8 cellular contexts compared by ENCODE assay signal in the genomic region with DNA sequence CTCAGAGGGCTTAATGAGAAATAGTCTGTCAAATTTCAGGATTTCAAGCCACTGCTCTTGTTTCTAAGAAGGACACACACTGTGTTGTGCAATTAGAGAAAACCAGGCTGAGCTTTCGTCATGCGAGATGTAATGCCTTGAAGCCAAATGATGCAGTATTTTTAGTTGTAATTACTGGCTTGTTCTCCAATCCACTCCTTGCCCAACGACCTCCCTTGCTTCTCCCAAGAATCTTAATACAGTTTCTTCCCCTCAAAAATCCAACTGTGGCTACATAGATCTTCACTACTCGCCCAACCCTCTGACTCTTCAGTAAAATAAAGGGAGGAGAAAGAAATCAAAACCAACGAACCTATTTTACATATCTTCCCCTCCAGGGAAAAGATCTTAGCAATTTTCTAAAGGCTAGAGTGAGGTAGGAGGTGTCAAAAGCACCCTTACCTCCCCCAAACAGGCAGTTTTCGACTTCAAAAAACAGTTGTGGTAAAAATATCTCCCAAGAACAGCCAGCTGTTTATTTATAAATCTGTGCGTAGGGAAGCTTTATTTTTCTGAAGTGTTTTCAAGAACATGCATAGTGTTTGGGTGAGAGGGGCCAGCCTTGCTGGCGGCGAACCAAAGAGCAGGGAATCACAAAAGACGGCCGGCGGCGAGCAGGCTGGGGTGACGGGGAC.
A peak's percentile ranks its signal among the peaks of the same experiment; 100 is the strongest.
DNase-seq lines count a peak whose midpoint lies in the region; ATAC-seq and TF ChIP-seq lines count a peak whose summit lies in the region.

No MANE protein-coding gene starts in this region.

- no peak for ATAC-seq in HG02870 (IDR thresholded peaks at IDR 0.05; ENCODE audit: unreplicated experiment)
- ATAC-seq in HG03442 (IDR thresholded peaks at IDR 0.05; ENCODE audit: unreplicated experiment), result no peak

- H3K9ac ChIP-seq in iPS-15b (ENCODE audit: low read depth, low read length), result no peak overlapping the region
- peak overlapping the region; percentile 61 for H3K9ac ChIP-seq in skeletal muscle satellite cell (ENCODE audit: low read depth, low read length)

- H3K4me2 ChIP-seq in skeletal muscle satellite cell (ENCODE audit: low read length), result peak overlapping the region; percentile 90

- no peaks in the 10 kb centered on the region for H3K27me3 ChIP-seq in AG04450 (ENCODE audit: control insufficient read depth, insufficient read depth, low read length)
- peaks cover 14% of the 10 kb centered on the region for H3K27me3 ChIP-seq in iPS-15b (ENCODE audit: control insufficient read depth, insufficient read depth, low read length)
- no peaks in the 10 kb centered on the region for H3K27me3 ChIP-seq in skeletal muscle satellite cell (ENCODE audit: control insufficient read depth, insufficient read depth, low read length)

- no peaks in the 10 kb centered on the region for H3K9me3 ChIP-seq in AG04450 (ENCODE audit: control insufficient read depth, insufficient read depth, low read length)
- no peaks in the 10 kb centered on the region for H3K9me3 ChIP-seq in iPS-15b (ENCODE audit: control insufficient read depth, insufficient read depth, low read length)
- H3K9me3 ChIP-seq in skeletal muscle satellite cell (replicated peaks; ENCODE audit: low read length), result no peaks in the 10 kb centered on the region

- H3K27ac ChIP-seq in AG04450 (ENCODE audit: low read depth, low read length) (peak overlapping the region; percentile 61), angular gyrus (ENCODE audit: low read depth, low read length) (peak overlapping the region; percentile 82)

- POLR2A ChIA-PET in AG04450 (lab: Yijun Ruan, JAX), result interaction anchor here (0.6 kb wide), 1 partner anchor 347 kb away, joined by 3 read pairs; no protein-coding TSS in a partner anchor

- no peak for DNase-seq in AG04450 (ENCODE audit: low read depth, low spot score)
- no peak for DNase-seq in HFF-Myc (ENCODE audit: extremely low read depth, low read depth)
- DNase-seq in NCI-H510A (lab: John Stamatoyannopoulos, UW), result no peak

- H3K36me3 ChIP-seq in iPS-15b (ENCODE audit: control insufficient read depth, insufficient read depth, low read length), result no peaks in the 10 kb centered on the region
- H3K36me3 ChIP-seq in skeletal muscle satellite cell (ENCODE audit: insufficient read depth, low read length), result no peaks in the 10 kb centered on the region

- H3K4me1 ChIP-seq in iPS-15b (ENCODE audit: control insufficient read depth, insufficient read depth, low read length), result peaks cover 11% of the 10 kb centered on the region
- peaks cover 12% of the 10 kb centered on the region for H3K4me1 ChIP-seq in skeletal muscle satellite cell (ENCODE audit: control insufficient read depth, insufficient read depth, low read length)

- CTCF ChIA-PET in AG04450 (lab: Charles Lee), result interaction anchor here (0.5 to 3.1 kb wide), 22 partner anchors 14 to 812 kb away, joined by 3 to 19 read pairs (median 3); no protein-coding TSS in a partner anchor

- H3K4me3 ChIP-seq in AG04450 (ENCODE audit: low read depth, low read length), result peak overlapping the region; percentile 63
- peak overlapping the region; percentile 34 for H3K4me3 ChIP-seq in HFF-Myc (replicated peaks; ENCODE audit: low read depth, low read length)
- H3K4me3 ChIP-seq in iPS-15b (ENCODE audit: low read depth, low read length), result peak overlapping the region; percentile 30
- peak overlapping the region; percentile 70 for H3K4me3 ChIP-seq in skeletal muscle satellite cell (ENCODE audit: low read length)

- TF ChIP-seq CTCF in AG04450 (IDR thresholded peaks at IDR 0.05; ENCODE audit: low read depth, low read length) (no peak), HFF-Myc (IDR thresholded peaks at IDR 0.05; ENCODE audit: low read depth, low read length, missing control alignments) (no peak)
